ENCODE assay signal across 20 cellular contexts in the genomic region with DNA sequence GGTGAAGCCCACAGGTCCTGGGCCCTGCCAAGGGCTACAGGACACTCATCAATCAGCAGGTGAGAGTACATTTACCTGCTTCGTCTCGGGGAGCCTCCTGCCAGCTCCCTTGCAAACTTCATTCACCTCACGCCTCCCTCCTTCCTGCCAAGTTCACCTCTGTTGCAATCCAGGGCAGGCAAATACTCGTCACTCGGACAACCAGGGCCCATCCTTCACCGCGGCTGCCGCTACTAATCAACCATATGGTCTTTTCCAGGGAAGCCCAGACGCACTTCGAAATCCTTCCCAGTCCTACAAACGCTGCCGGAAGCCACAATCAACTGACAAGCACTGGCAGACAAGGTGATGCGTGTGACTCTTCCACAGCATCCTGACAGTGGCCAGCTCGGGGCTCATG.
DNase-seq lines count a peak whose midpoint lies in the region; ATAC-seq and TF ChIP-seq lines count a peak whose summit lies in the region.
"Had no signal": no experiment of that assay in that cellular context is flagged by ENCODE, and none has a peak within 500 bp of the region (broad histone marks: within the 10 kb centered on the region; RNA-seq: fewer than 3 reads in every experiment).

No MANE protein-coding gene starts in this region.

- no peak for ATAC-seq in GM21367 (IDR thresholded peaks at IDR 0.05; ENCODE audit: unreplicated experiment)
- ATAC-seq in HG02610 (IDR thresholded peaks at IDR 0.05; ENCODE audit: unreplicated experiment) = no peak
- no peak for ATAC-seq in stimulated activated effector memory CD8-positive, alpha-beta T cell treated with anti-CD3 and anti-CD28 coated beads, Interleukin-12 subunit alpha, Interleukin-12 subunit beta, amount 100 ng/mL, for 72 hours
- no peak for ATAC-seq in GM21528 (IDR thresholded peaks at IDR 0.05; ENCODE audit: low FRiP score, unreplicated experiment)
- ATAC-seq: gastrocnemius medialis had no signal

- H3K4me3 ChIP-seq in H7 (ENCODE audit: insufficient read depth, low read depth, low read length) = no peak overlapping the region
- H3K4me3 ChIP-seq: cardiac muscle cell, gastrocnemius medialis had no signal

- no peaks in the 10 kb centered on the region for H3K36me3 Mint-ChIP-seq in neural crest cell (ENCODE audit: low read depth)
- H3K36me3 Mint-ChIP-seq in stimulated activated effector memory CD8-positive, alpha-beta T cell treated with anti-CD3 and anti-CD28 coated beads, Interleukin-12 subunit alpha, Interleukin-12 subunit beta, amount 100 ng/mL, for 72 hours = no peaks in the 10 kb centered on the region

- H3K27ac Mint-ChIP-seq in neural crest cell (ENCODE audit: unreplicated experiment) = peak overlapping the region; percentile 1
- H3K27ac Mint-ChIP-seq in stimulated activated effector memory CD8-positive, alpha-beta T cell treated with anti-CD3 and anti-CD28 coated beads, Interleukin-12 subunit alpha, Interleukin-12 subunit beta, amount 100 ng/mL, for 72 hours = no peak overlapping the region
- H3K27ac Mint-ChIP-seq: activated CD4-positive, alpha-beta memory T cell treated with anti-CD3 and anti-CD28 coated beads, Interleukin-2, amount 10 ng/mL, durations not matched to agents 7 days and 5 days; T-helper 2 cell treated with Interferon-gamma antibody and Interleukin-4, amounts not matched to agents 5 μg/mL and 100 μg/mL, for 36 hours had no signal

- H3K27me3 ChIP-seq in H7 (ENCODE audit: control insufficient read depth, insufficient read depth, low read length) = no peaks in the 10 kb centered on the region
- H3K27me3 ChIP-seq: cardiac muscle cell, gastrocnemius medialis had no signal

- TF ChIP-seq CTCF in 22Rv1 (IDR thresholded peaks at IDR 0.05) (no peak), neural crest cell (conservative IDR thresholded peaks at IDR 0.05) (no peak)

- H3K36me3 ChIP-seq in H7 (replicated peaks; ENCODE audit: control insufficient read depth, insufficient read depth, low read length) = no peaks in the 10 kb centered on the region
- H3K36me3 ChIP-seq: cardiac muscle cell, gastrocnemius medialis had no signal

- peak; percentile 35 for DNase-seq in H7
- DNase-seq in cerebellar cortex (ENCODE audit: low spot score) = peak; percentile 69
- no peak for DNase-seq in neural crest cell (ENCODE audit: low read depth, low spot score)
- DNase-seq in stimulated activated effector memory CD8-positive, alpha-beta T cell treated with anti-CD3 and anti-CD28 coated beads, Interleukin-12 subunit alpha, Interleukin-12 subunit beta, amount 100 ng/mL, for 72 hours (ENCODE audit: low spot score in 2 of 2) = no peak
- DNase-seq: activated CD4-positive, alpha-beta memory T cell treated with anti-CD3 and anti-CD28 coated beads, Interleukin-2, amount 10 ng/mL, durations not matched to agents 7 days and 5 days; activated gamma-delta T cell; activated T-cell treated with anti-CD3 and anti-CD28 coated beads for 4 hours; amniotic stem cell; DMS153; gastrocnemius medialis; NCI-H1930; NCI-H2227 treated with DMSO at 0.1 percent for 48 hours; retina; SK-N-SH had no signal

- no peaks in the 10 kb centered on the region for H3K9me3 Mint-ChIP-seq in neural crest cell
- no peaks in the 10 kb centered on the region for H3K9me3 Mint-ChIP-seq in stimulated activated effector memory CD8-positive, alpha-beta T cell treated with anti-CD3 and anti-CD28 coated beads, Interleukin-12 subunit alpha, Interleukin-12 subunit beta, amount 100 ng/mL, for 72 hours
- H3K9me3 Mint-ChIP-seq: activated CD4-positive, alpha-beta memory T cell treated with anti-CD3 and anti-CD28 coated beads, Interleukin-2, amount 10 ng/mL, durations not matched to agents 7 days and 5 days; T-helper 2 cell treated with Interferon-gamma antibody and Interleukin-4, amounts not matched to agents 5 μg/mL and 100 μg/mL, for 36 hours had no signal

- H3K4me1 Mint-ChIP-seq in neural crest cell = peaks cover 4% of the 10 kb centered on the region
- H3K4me1 Mint-ChIP-seq in stimulated activated effector memory CD8-positive, alpha-beta T cell treated with anti-CD3 and anti-CD28 coated beads, Interleukin-12 subunit alpha, Interleukin-12 subunit beta, amount 100 ng/mL, for 72 hours = no peaks in the 10 kb centered on the region
- H3K4me1 Mint-ChIP-seq: activated CD4-positive, alpha-beta memory T cell treated with anti-CD3 and anti-CD28 coated beads, Interleukin-2, amount 10 ng/mL, durations not matched to agents 7 days and 5 days had no signal

- no peaks in the 10 kb centered on the region for H3K27me3 Mint-ChIP-seq in neural crest cell (ENCODE audit: low read depth)
- H3K27me3 Mint-ChIP-seq: activated CD4-positive, alpha-beta memory T cell treated with anti-CD3 and anti-CD28 coated beads, Interleukin-2, amount 10 ng/mL, durations not matched to agents 7 days and 5 days had no signal

- H3K27ac ChIP-seq in 22Rv1 = peak overlapping the region; percentile 66
- H3K27ac ChIP-seq: cardiac muscle cell, gastrocnemius medialis had no signal

- no peak overlapping the region for H3K4me3 Mint-ChIP-seq in neural crest cell
- no peak overlapping the region for H3K4me3 Mint-ChIP-seq in stimulated activated effector memory CD8-positive, alpha-beta T cell treated with anti-CD3 and anti-CD28 coated beads, Interleukin-12 subunit alpha, Interleukin-12 subunit beta, amount 100 ng/mL, for 72 hours
- H3K4me3 Mint-ChIP-seq: activated CD4-positive, alpha-beta memory T cell treated with anti-CD3 and anti-CD28 coated beads, Interleukin-2, amount 10 ng/mL, durations not matched to agents 7 days and 5 days; T-helper 2 cell treated with Interferon-gamma antibody and Interleukin-4, amounts not matched to agents 5 μg/mL and 100 μg/mL, for 36 hours had no signal

Comparison
In these comparisons a context has a peak if more than half of its experiments do, and no peak if none do; other contexts are left out.
1. DNase-seq: peak in H7 (single experiment) and cerebellar cortex (single experiment); none in neural crest cell (single experiment) and stimulated activated effector memory CD8-positive, alpha-beta T cell treated with anti-CD3 and anti-CD28 coated beads, Interleukin-12 subunit alpha, Interleukin-12 subunit beta, amount 100 ng/mL, for 72 hours (0 of 2).